Comparison of ENCODE assay signal across 14 cellular contexts in the genomic region with DNA sequence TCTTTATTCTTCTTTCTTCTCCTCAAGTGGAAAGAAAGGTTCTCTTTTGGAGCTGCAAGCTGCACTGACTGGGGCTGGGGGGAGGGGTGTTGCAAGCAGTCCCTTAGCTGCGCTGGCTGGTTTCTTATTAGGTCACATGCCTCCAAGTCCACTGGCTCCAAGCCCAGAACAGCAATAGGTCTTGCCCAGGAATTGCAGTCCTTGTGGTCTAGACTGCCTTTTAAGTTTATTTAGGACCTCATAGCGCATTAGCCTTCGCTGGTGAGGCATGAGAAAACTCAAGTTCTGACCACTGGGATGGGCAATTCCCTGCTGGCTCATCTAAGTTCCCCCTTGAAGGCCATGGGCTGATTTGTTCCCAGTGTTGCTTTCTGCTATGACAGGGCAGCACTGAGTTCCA.
DNase-seq lines count a peak whose midpoint lies in the region; ATAC-seq, FAIRE-seq and TF ChIP-seq lines count a peak whose summit lies in the region.
"Had no signal": no experiment of that assay in that cellular context is flagged by ENCODE, and none has a peak within 500 bp of the region (broad histone marks: within the 10 kb centered on the region; RNA-seq: fewer than 3 reads in every experiment).

No MANE protein-coding gene starts in this region.

- TF ChIP-seq POLR2A in esophagus muscularis mucosa (IDR thresholded peaks at IDR 0.05; ENCODE audit: low read depth) (no peak), H54 (IDR thresholded peaks at IDR 0.05; ENCODE audit: low read depth, low read length) (no peak)

- FAIRE-seq in H54 (lab: Jason Lieb, UNC) = no peak

- H3K27ac Mint-ChIP-seq in GM23338 = no peak overlapping the region
- H3K27ac Mint-ChIP-seq: CD4-positive, alpha-beta memory T cell; naive B cell; stimulated activated effector memory CD8-positive, alpha-beta T cell treated with anti-CD3 and anti-CD28 coated beads, Interleukin-12 subunit alpha, Interleukin-12 subunit beta, amount 100 ng/mL, for 72 hours had no signal

- ATAC-seq in GM23338 = peak; percentile 13; the same call in 1 of the 3 replicates
- ATAC-seq in lower lobe of right lung = no peak
- ATAC-seq: stimulated activated effector memory CD8-positive, alpha-beta T cell treated with anti-CD3 and anti-CD28 coated beads, Interleukin-12 subunit alpha, Interleukin-12 subunit beta, amount 100 ng/mL, for 72 hours had no signal

- H3K36me3 Mint-ChIP-seq in GM23338 (ENCODE audit: low read depth) = no peaks in the 10 kb centered on the region
- H3K36me3 Mint-ChIP-seq: CD4-positive, alpha-beta memory T cell; naive B cell; stimulated activated effector memory CD8-positive, alpha-beta T cell treated with anti-CD3 and anti-CD28 coated beads, Interleukin-12 subunit alpha, Interleukin-12 subunit beta, amount 100 ng/mL, for 72 hours had no signal

- H3K9me3 Mint-ChIP-seq in GM23338 = no peaks in the 10 kb centered on the region

- H3K4me1 Mint-ChIP-seq in GM23338 = peaks cover 27% of the 10 kb centered on the region
- H3K4me1 Mint-ChIP-seq: CD4-positive, alpha-beta memory T cell; naive B cell; stimulated activated effector memory CD8-positive, alpha-beta T cell treated with anti-CD3 and anti-CD28 coated beads, Interleukin-12 subunit alpha, Interleukin-12 subunit beta, amount 100 ng/mL, for 72 hours had no signal

- no peaks in the 10 kb centered on the region for H4K20me1 ChIP-seq in GM23338 (replicated peaks; ENCODE audit: insufficient read depth)

- no peaks in the 10 kb centered on the region for H3K4me1 ChIP-seq in A673 (ENCODE audit: insufficient read depth, low read length, poor library complexity, severe bottlenecking)
- H3K4me1 ChIP-seq in GM23338 (ENCODE audit: insufficient read depth) = 0 out of 2 replicates have a peak, but pooled peaks cover 9% of the 10 kb centered on the region
- H3K4me1 ChIP-seq in esophagus muscularis mucosa = no peaks in the 10 kb centered on the region
- H3K4me1 ChIP-seq in lower lobe of right lung = no peaks in the 10 kb centered on the region

- H3K4me3 ChIP-seq in A673 (ENCODE audit: low read depth, low read length, poor library complexity, severe bottlenecking) (no peak overlapping the region), GM23338 (no peak overlapping the region), foreskin fibroblast (ENCODE audit: low read depth in 1 of 2, low read length in 2 of 2) (no peak overlapping the region), esophagus muscularis mucosa (no peak overlapping the region), lower lobe of right lung (no peak overlapping the region)

- POLR2A ChIA-PET in A673 (lab: Charles Lee; ENCODE audit: low non-redundant PET) = no interaction called here

- peak overlapping the region; percentile 72 for H2AFZ ChIP-seq in GM23338

- intact Hi-C loops in A673 (cut with micrococcal nuclease; ENCODE audit: unreplicated experiment) = no loop called here
- intact Hi-C loops in esophagus muscularis mucosa (cut with DNase I) = no loop called here
- intact Hi-C loops in lower lobe of right lung (cut with DNase I) = no loop called here

- H3K9me3 ChIP-seq in A673 (ENCODE audit: low read depth, low read length, poor library complexity, severe bottlenecking) (no peaks in the 10 kb centered on the region), esophagus muscularis mucosa (peaks cover 0 to 3% (median 0%) of the 10 kb centered on the region in 4 donors), lower lobe of right lung (no peaks in the 10 kb centered on the region)

- peaks cover 11% of the 10 kb centered on the region for H3K27me3 Mint-ChIP-seq in GM23338 (ENCODE audit: insufficient read depth, low read depth, poor library complexity)
- H3K27me3 Mint-ChIP-seq: CD4-positive, alpha-beta memory T cell had no signal

- DNase-seq in A673 (ENCODE audit: low spot score) = peak; percentile 15
- DNase-seq in GM23338 (ENCODE audit: low spot score) = peak; percentile 14
- peak; percentile 66 for DNase-seq in T1000 (lab: John Stamatoyannopoulos, UW)
- peak; percentile 22 to 81 for DNase-seq in foreskin fibroblast
- no peak for DNase-seq in stimulated activated naive CD4-positive, alpha-beta T cell (lab: John Stamatoyannopoulos, UW)
- no peak for DNase-seq in esophagus muscularis mucosa (ENCODE audit: extremely low spot score)
- DNase-seq in H54 (ENCODE audit: insufficient read length, low spot score) = no peak
- DNase-seq in lower lobe of right lung = no peak
- DNase-seq: activated CD4-positive, alpha-beta T cell treated with anti-CD3 and anti-CD28 coated beads for 4 hours; CD4-positive, alpha-beta memory T cell; cortex of kidney; naive B cell; SIG-M5 had no signal

- no peak for TF ChIP-seq EP300 in esophagus muscularis mucosa (IDR thresholded peaks at IDR 0.05)

- H3K9me2 ChIP-seq in GM23338 (ENCODE audit: insufficient read depth) = no peaks in the 10 kb centered on the region; the same call in 1 of the 2 replicates

- no peak for TF ChIP-seq CTCF in A673 (conservative IDR thresholded peaks at IDR 0.05; ENCODE audit: low read depth, low read length)
- TF ChIP-seq CTCF in GM23338 (conservative IDR thresholded peaks at IDR 0.05; ENCODE audit: low read depth in 2 of 2) = no peak
- TF ChIP-seq CTCF in foreskin fibroblast (IDR thresholded peaks at IDR 0.05; ENCODE audit: low read depth, low read length) = no peak
- no peak for TF ChIP-seq CTCF in esophagus muscularis mucosa (IDR thresholded peaks at IDR 0.05)
- TF ChIP-seq CTCF in lower lobe of right lung (IDR thresholded peaks at IDR 0.05) = no peak

- BruUV-seq in A673 (replicated peaks; lab: Mats Ljungman, UMichigan) = no TSS peak

- H3K79me2 ChIP-seq in GM23338 (replicated peaks; ENCODE audit: insufficient read depth) = no peaks in the 10 kb centered on the region

- H3K27ac ChIP-seq in A673 (ENCODE audit: low read depth, low read length, poor library complexity, severe bottlenecking) (no peak overlapping the region), GM23338 (ENCODE audit: low read depth) (no peak overlapping the region), esophagus muscularis mucosa (replicated peaks in 1 of 4) (no peak overlapping the region), lower lobe of right lung (no peak overlapping the region)

- H3K4me3 Mint-ChIP-seq in GM23338 = no peak overlapping the region
- H3K4me3 Mint-ChIP-seq: CD4-positive, alpha-beta memory T cell; naive B cell; stimulated activated effector memory CD8-positive, alpha-beta T cell treated with anti-CD3 and anti-CD28 coated beads, Interleukin-12 subunit alpha, Interleukin-12 subunit beta, amount 100 ng/mL, for 72 hours had no signal

- H3K27me3 ChIP-seq in A673 (replicated peaks; ENCODE audit: insufficient read depth, low read depth, low read length, poor library complexity) = no peaks in the 10 kb centered on the region
- no peaks in the 10 kb centered on the region for H3K27me3 ChIP-seq in GM23338 (ENCODE audit: insufficient read depth)
- no peaks in the 10 kb centered on the region for H3K27me3 ChIP-seq in esophagus muscularis mucosa
- H3K27me3 ChIP-seq in lower lobe of right lung (ENCODE audit: low read depth) = no peaks in the 10 kb centered on the region

- CTCF ChIA-PET in A673 (lab: Charles Lee) = no interaction called here

- no peaks in the 10 kb centered on the region for H3K36me3 ChIP-seq in A673 (ENCODE audit: insufficient read depth, low read length, poor library complexity, severe bottlenecking)
- no peaks in the 10 kb centered on the region for H3K36me3 ChIP-seq in GM23338 (ENCODE audit: insufficient read depth)
- H3K36me3 ChIP-seq in esophagus muscularis mucosa = no peaks in the 10 kb centered on the region
- H3K36me3 ChIP-seq in lower lobe of right lung = no peaks in the 10 kb centered on the region

- WGBS in esophagus muscularis mucosa = 66% methylated on average over 3 of the region's 3 CpGs

- no peak overlapping the region for H3K4me2 ChIP-seq in GM23338

- no peaks in the 10 kb centered on the region for H3F3A ChIP-seq in GM23338 (replicated peaks; ENCODE audit: low read depth)

Comparison
In these comparisons a context has a peak if more than half of its experiments do, and no peak if none do; other contexts are left out.
1. DNase-seq: peak in A673 (single experiment), GM23338 (single experiment), T1000 (single experiment) and foreskin fibroblast (2 of 2); none in stimulated activated naive CD4-positive, alpha-beta T cell (0 of 6), esophagus muscularis mucosa (single experiment), H54 (single experiment) and lower lobe of right lung (single experiment).